22 cellular contexts compared by ENCODE assay signal in genomic region chr15:91228890-91229289, GRCh38.
"Had no signal": no experiment of that assay in that cellular context is flagged by ENCODE, and none has a peak within 500 bp of the region (broad histone marks: within the 10 kb centered on the region; RNA-seq: fewer than 3 reads in every experiment).

No MANE protein-coding gene starts in this region.

- H3K9me3 ChIP-seq: esophagus squamous epithelium, heart right ventricle, left lung, lower lobe of right lung, prostate gland, thoracic aorta, tibial nerve, upper lobe of left lung had no signal

- H3K27me3 ChIP-seq: tibial nerve, upper lobe of left lung had no signal

- H3K4me1 ChIP-seq: esophagus squamous epithelium, heart right ventricle, left lung, lower lobe of right lung, prostate gland, spleen, tibial nerve, upper lobe of left lung had no signal

- H3K27ac ChIP-seq: esophagus squamous epithelium, heart right ventricle, left lung, lower lobe of right lung, prostate gland, skin epidermis, spleen, thoracic aorta, tibial nerve, upper lobe of left lung had no signal

- ATAC-seq: effector memory CD8-positive, alpha-beta T cell; left lung; lower lobe of right lung; naive thymus-derived CD8-positive, alpha-beta T cell; stimulated activated memory B cell treated with anti-CD40 and anti-IgM and Interleukin-4, amounts not matched to agents 10 μg/mL and 1 μg/mL and 100 μg/mL, for 72 hours; stimulated activated naive CD8-positive, alpha-beta T cell treated with anti-CD3 and anti-CD28 coated beads, Interleukin-15, Interleukin-2, amounts not matched to agents 100 U/mL and 50 U/mL, for 24 hours had no signal

- DNase-seq: cortex of kidney; effector memory CD8-positive, alpha-beta T cell; erythroblast; esophagus squamous epithelium; foreskin melanocyte; glutamatergic neuron; heart right ventricle; left lung; lower lobe of right lung; naive thymus-derived CD8-positive, alpha-beta T cell; nephron progenitor cell; nucleus accumbens; right cardiac atrium; spleen; stimulated activated CD4-positive, alpha-beta T cell treated with anti-CD3 and anti-CD28 coated beads, Interleukin-4, amount 100 ng/mL, for 4 hours; stimulated activated naive CD8-positive, alpha-beta T cell treated with anti-CD3 and anti-CD28 coated beads, Interleukin-15, Interleukin-2, amounts not matched to agents 100 U/mL and 50 U/mL, for 24 hours; upper lobe of left lung had no signal

- H3K4me3 ChIP-seq: esophagus squamous epithelium, heart right ventricle, left lung, lower lobe of right lung, prostate gland, skin epidermis, spleen, thoracic aorta, tibial nerve, upper lobe of left lung had no signal

- H3K36me3 ChIP-seq: esophagus squamous epithelium, heart right ventricle, left lung, lower lobe of right lung, prostate gland, spleen, thoracic aorta, tibial nerve, upper lobe of left lung had no signal
